In genomic region chr16:70438983-70439862, GRCh38 we compare ENCODE assay signal across 8 cellular contexts. TPM values are rescaled to one million over a fixed set of nuclear protein-coding genes. Genes with fewer than 3 reads are reported as not detected.
DNase-seq lines count a peak whose midpoint lies in the region; ATAC-seq and TF ChIP-seq lines count a peak whose summit lies in the region.

A gene with protein sequence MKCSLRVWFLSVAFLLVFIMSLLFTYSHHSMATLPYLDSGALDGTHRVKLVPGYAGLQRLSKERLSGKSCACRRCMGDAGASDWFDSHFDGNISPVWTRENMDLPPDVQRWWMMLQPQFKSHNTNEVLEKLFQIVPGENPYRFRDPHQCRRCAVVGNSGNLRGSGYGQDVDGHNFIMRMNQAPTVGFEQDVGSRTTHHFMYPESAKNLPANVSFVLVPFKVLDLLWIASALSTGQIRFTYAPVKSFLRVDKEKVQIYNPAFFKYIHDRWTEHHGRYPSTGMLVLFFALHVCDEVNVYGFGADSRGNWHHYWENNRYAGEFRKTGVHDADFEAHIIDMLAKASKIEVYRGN (minus strand): TSS chr16:70439100. CDS start chr16:70398530, 40,570 bp downstream.

- intact Hi-C loops in heart left ventricle (cut with DNase I) = loop anchor here in 7 of 10 donors (1.0 to 5.0 kb wide), 5 partner anchors 11 to 58 kb away; no protein-coding TSS in a partner anchor
- intact Hi-C loops in posterior vena cava (cut with DNase I) = loop anchor here in 1 of 2 donors (5.0 kb wide), 1 partner anchor 57 kb away; no protein-coding TSS in a partner anchor

- H3K4me3 ChIP-seq in heart left ventricle (peak within 1 kb of the TSS; percentile 42 to 98 (median 80)), upper lobe of left lung (peak within 1 kb of the TSS; percentile 60 to 94 (median 76))

- H3K4me1 Mint-ChIP-seq in T-cell = peaks cover 28 to 41% (median 38%) of the 10 kb centered on the region in 3 donors

- peaks cover 4% of the 10 kb centered on the region for H3K36me3 Mint-ChIP-seq in T-cell

- no peaks in the 10 kb centered on the region for H3K27me3 Mint-ChIP-seq in T-cell

- H3K27ac ChIP-seq in adipose tissue (ENCODE audit: low read depth, low read length) (no peak within 1 kb of the TSS), heart left ventricle (peak within 1 kb of the TSS; percentile 50 to 85 (median 78)), upper lobe of left lung (peak within 1 kb of the TSS; percentile 63 to 90 (median 81))

- TF ChIP-seq EP300 in upper lobe of left lung (IDR thresholded peaks at IDR 0.05) = no peak

- peak; percentile 25 for TF ChIP-seq POLR2A in GM10847 (IDR thresholded peaks at IDR 0.05; ENCODE audit: extremely low read depth, insufficient read length)
- no peak for TF ChIP-seq POLR2A in heart left ventricle (IDR thresholded peaks at IDR 0.05)
- TF ChIP-seq POLR2A in upper lobe of left lung (IDR thresholded peaks at IDR 0.05) = no peak

- no peaks in the 10 kb centered on the region for H3K9me3 Mint-ChIP-seq in T-cell

- no peaks in the 10 kb centered on the region for H3K9me3 ChIP-seq in heart left ventricle
- H3K9me3 ChIP-seq in upper lobe of left lung = no peaks in the 10 kb centered on the region

- TF ChIP-seq CTCF in heart left ventricle (IDR thresholded peaks at IDR 0.05) = peak in 5 of 12 donors; percentile 6 to 41 (median 29)
- peak in 3 of 6 experiments; percentile 8 to 31 (median 18) for TF ChIP-seq CTCF in upper lobe of left lung (IDR thresholded peaks at IDR 0.05)

- peak within 1 kb of the TSS; percentile 91 to 95 for H3K27ac Mint-ChIP-seq in T-cell

- H3K27me3 ChIP-seq in heart left ventricle (no peaks in the 10 kb centered on the region), upper lobe of left lung (no peaks in the 10 kb centered on the region)

- H3K36me3 ChIP-seq in heart left ventricle = peaks cover 0 to 6% (median 0%) of the 10 kb centered on the region in 9 donors
- peaks cover 0 to 4% (median 0%) of the 10 kb centered on the region in 4 donors for H3K36me3 ChIP-seq in upper lobe of left lung

- H3K4me3 Mint-ChIP-seq in T-cell = peak within 1 kb of the TSS; percentile 92 to 96 (median 93)

- DNase-seq in NCI-H1105 treated with DMSO at 0.1 percent for 48 hours (lab: John Stamatoyannopoulos, UW) (peak; percentile 85), T-cell (peak; percentile 87 to 96 (median 90)), heart left ventricle (peak; percentile 96 to 98 (median 96)), posterior vena cava (ENCODE audit: low spot score) (peak; percentile 97), upper lobe of left lung (peak; percentile 95 to 98)

- POLR2A ChIA-PET in T-cell (lab: Charles Lee) = interaction anchor here in 1 of 2 donors (0.6 to 1.1 kb wide), 2 partner anchors 31 to 59 kb away, joined by 5 to 7 read pairs; no protein-coding TSS in a partner anchor

- CTCF ChIA-PET in T-cell (lab: Charles Lee) = interaction anchor here in 1 of 2 donors (0.5 to 1.2 kb wide), 2 partner anchors 58 to 314 kb away, joined by 3 to 4 read pairs; no protein-coding TSS in a partner anchor

- ATAC-seq in HG02610 (IDR thresholded peaks at IDR 0.05; ENCODE audit: unreplicated experiment) = peak; percentile 85
- peak; percentile 95 to 97 (median 96) for ATAC-seq in T-cell (replicated peaks in 1 of 4)
- ATAC-seq in heart left ventricle = peak; percentile 98 to 99 (median 98)
- ATAC-seq in upper lobe of left lung (ENCODE audit: low FRiP score in 2 of 2) = peak; percentile 97 to 99

- H3K4me1 ChIP-seq in heart left ventricle (peaks cover 0 to 48% (median 27%) of the 10 kb centered on the region in 12 donors), upper lobe of left lung (peaks cover 17 to 33% (median 29%) of the 10 kb centered on the region in 4 donors)

- WGBS in adipose tissue, 3 donors = 1 to 2% (median 1%) methylated on average over 33 to 83 of the region's 84 CpGs
- WGBS in heart left ventricle, 4 donors = 1 to 3% (median 2%) methylated on average over 25 to 84 of the region's 84 CpGs
- WGBS in upper lobe of left lung, 2 donors = 1 to 8% methylated on average over 12 to 58 of the region's 84 CpGs

RNA-seq across cellular contexts. Expression of the gene that starts here (rescaled TPM):
- total RNA-seq in T-cell = 10 to 100 TPM; 18.9 to 35.1 (median 30.2) TPM
- 10 to 100 TPM in 2 of 3 donors, 1 to 10 TPM in 1; 3.3 to 11.9 (median 10.5) TPM for polyA plus RNA-seq in adipose tissue
- total RNA-seq in heart left ventricle = 10 to 100 TPM; 16.7 to 44.6 (median 20.1) TPM
- polyA plus RNA-seq in heart left ventricle = 10 to 100 TPM in 1 of 2 donors, 1 to 10 TPM in 1; 8.4 to 23.7 TPM
- 10 to 100 TPM; 27.7 to 29.4 TPM for total RNA-seq in posterior vena cava
- total RNA-seq in upper lobe of left lung = 10 to 100 TPM; 12.5 to 50.3 (median 26.1) TPM
